In genomic region chr14:63448841-63449240, GRCh38 we compare ENCODE assay signal across 20 cellular contexts.
"Had no signal": no experiment of that assay in that cellular context is flagged by ENCODE, and none has a peak within 500 bp of the region (broad histone marks: within the 10 kb centered on the region; RNA-seq: fewer than 3 reads in every experiment).

No MANE protein-coding gene starts in this region.

- H3K27me3 ChIP-seq: sigmoid colon, tibial nerve, upper lobe of left lung had no signal

- H3K27ac ChIP-seq: coronary artery, lower lobe of right lung, psoas muscle, sigmoid colon, thoracic aorta, tibial nerve, upper lobe of left lung had no signal

- ATAC-seq: left ventricle myocardium superior; lower lobe of right lung; natural killer cell treated with Interleukin-12 subunit alpha and Interleukin-12 subunit beta and Interleukin-15 and Interleukin-18, amount 100 ng/mL, for 72 hours; psoas muscle; right cardiac atrium; stimulated activated naive B cell treated with anti-CD40 and anti-IgM and Interleukin-4, amounts not matched to agents 10 μg/mL and 1 μg/mL and 100 μg/mL, for 72 hours had no signal

- FAIRE-seq: endothelial cell of umbilical vein, urothelium cell line had no signal

- H3K4me3 ChIP-seq: coronary artery, lower lobe of right lung, psoas muscle, sigmoid colon, thoracic aorta, tibial nerve, upper lobe of left lung had no signal

- H3K9me3 ChIP-seq: lower lobe of right lung, psoas muscle, sigmoid colon, thoracic aorta, tibial nerve, upper lobe of left lung had no signal

- DNase-seq: dermis blood vessel endothelial cell; effector memory CD4-positive, alpha-beta T cell; foreskin melanocyte; glutamatergic neuron; hypothalamus; immature natural killer cell; islet precursor cell; left ventricle myocardium superior; lower lobe of right lung; psoas muscle; sigmoid colon; stimulated activated naive B cell treated with anti-CD40 and anti-IgM and Interleukin-4, amounts not matched to agents 10 μg/mL and 1 μg/mL and 100 μg/mL, for 72 hours; upper lobe of left lung had no signal

- H3K36me3 ChIP-seq: sigmoid colon, thoracic aorta had no signal
